ENCODE assay signal across 8 cellular contexts in the genomic region with DNA sequence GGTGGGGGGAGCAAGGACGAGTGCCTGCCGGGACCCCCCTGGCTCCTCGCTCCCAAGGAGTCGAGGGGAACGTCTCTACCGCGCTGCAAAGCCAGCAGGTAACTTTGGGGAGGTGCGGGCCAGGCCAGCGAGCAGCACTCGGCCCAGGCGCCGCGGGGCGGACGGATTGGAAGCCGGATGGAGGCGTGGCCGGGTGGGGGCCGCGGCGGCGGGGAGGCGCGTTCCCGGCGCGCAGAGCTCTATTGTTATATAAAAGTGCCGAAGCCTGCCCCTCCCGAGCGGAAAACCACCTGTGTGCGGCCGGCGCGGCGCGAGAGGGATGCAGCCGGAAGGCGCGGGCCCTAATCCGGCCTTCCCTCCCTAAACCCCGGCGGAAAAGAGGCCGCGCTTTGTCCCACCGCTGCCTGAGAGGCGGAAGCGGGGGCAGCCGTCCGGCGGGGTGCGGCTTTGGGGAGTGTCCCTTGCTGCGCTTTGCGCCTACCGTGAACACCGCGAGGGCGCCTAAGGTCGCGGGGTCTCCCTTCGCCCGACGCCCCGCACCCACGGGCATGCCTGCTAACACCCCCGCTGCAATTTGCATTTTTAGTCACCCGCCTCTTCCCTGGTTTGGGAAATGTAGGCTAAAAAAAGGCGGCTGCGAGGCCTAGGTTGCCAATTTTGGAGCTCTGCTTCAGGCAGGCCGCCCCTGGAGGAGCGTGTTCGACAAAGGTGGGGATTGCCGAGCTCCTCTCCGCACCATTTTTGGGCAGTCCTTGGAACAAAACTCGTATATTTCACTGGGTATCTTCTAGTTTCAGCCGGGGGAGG. TPM values are rescaled to one million over a fixed set of nuclear protein-coding genes. Genes with fewer than 3 reads are reported as not detected.
DNase-seq lines count a peak whose midpoint lies in the region; ATAC-seq lines count a peak whose summit lies in the region.

No MANE protein-coding gene starts in this region.

- H3K36me3 Mint-ChIP-seq in activated CD8-positive, alpha-beta T cell treated with anti-CD3 and anti-CD28 coated beads, Interleukin-2, amount 10 ng/mL, durations not matched to agents 7 days and 5 days (ENCODE audit: low read depth), result peaks cover 34% of the 10 kb centered on the region
- peaks cover 33% of the 10 kb centered on the region for H3K36me3 Mint-ChIP-seq in effector memory CD8-positive, alpha-beta T cell (ENCODE audit: insufficient read depth)

- peak overlapping the region; percentile 85 for H3K4me3 Mint-ChIP-seq in activated CD8-positive, alpha-beta T cell treated with anti-CD3 and anti-CD28 coated beads, Interleukin-2, amount 10 ng/mL, durations not matched to agents 7 days and 5 days
- H3K4me3 Mint-ChIP-seq in effector memory CD8-positive, alpha-beta T cell, result peak overlapping the region; percentile 87 to 97

- H3K27ac Mint-ChIP-seq in activated CD8-positive, alpha-beta T cell treated with anti-CD3 and anti-CD28 coated beads, Interleukin-2, amount 10 ng/mL, durations not matched to agents 7 days and 5 days, result peak overlapping the region; percentile 94
- peak overlapping the region; percentile 86 to 89 for H3K27ac Mint-ChIP-seq in effector memory CD8-positive, alpha-beta T cell

- H3K9me3 Mint-ChIP-seq in activated CD8-positive, alpha-beta T cell treated with anti-CD3 and anti-CD28 coated beads, Interleukin-2, amount 10 ng/mL, durations not matched to agents 7 days and 5 days (ENCODE audit: insufficient read depth), result no peaks in the 10 kb centered on the region
- no peaks in the 10 kb centered on the region for H3K9me3 Mint-ChIP-seq in effector memory CD8-positive, alpha-beta T cell

- peak; percentile 66 for DNase-seq in GF-D8 (lab: John Stamatoyannopoulos, UW)
- DNase-seq in NCI-H446 (lab: John Stamatoyannopoulos, UW), result peak; percentile 56 to 59
- peak; percentile 89 for DNase-seq in activated CD8-positive, alpha-beta T cell treated with anti-CD3 and anti-CD28 coated beads, Interleukin-2, amount 10 ng/mL, durations not matched to agents 7 days and 5 days
- DNase-seq in effector memory CD8-positive, alpha-beta T cell, result peak; percentile 60 to 67 (median 65)
- DNase-seq in mesenteric fat pad (ENCODE audit: low spot score), result peak; percentile 94
- DNase-seq in stimulated activated CD8-positive, alpha-beta memory T cell treated with anti-CD3 and anti-CD28 coated beads, Interleukin-15, amount 100 ng/mL, for 24 hours (ENCODE audit: low read depth), result peak; percentile 31
- DNase-seq in NCI-H1694 (lab: John Stamatoyannopoulos, UW), result no peak

- no peaks in the 10 kb centered on the region for H3K27me3 Mint-ChIP-seq in activated CD8-positive, alpha-beta T cell treated with anti-CD3 and anti-CD28 coated beads, Interleukin-2, amount 10 ng/mL, durations not matched to agents 7 days and 5 days (ENCODE audit: low read depth)
- no peaks in the 10 kb centered on the region for H3K27me3 Mint-ChIP-seq in effector memory CD8-positive, alpha-beta T cell

- peak; percentile 32 for ATAC-seq in HG02798 (IDR thresholded peaks at IDR 0.05; ENCODE audit: poor library complexity, unreplicated experiment)
- ATAC-seq in activated CD8-positive, alpha-beta T cell treated with anti-CD3 and anti-CD28 coated beads, Interleukin-2, amount 10 ng/mL, durations not matched to agents 7 days and 5 days, result peak; percentile 28
- ATAC-seq in effector memory CD8-positive, alpha-beta T cell (replicated peaks), result peak; percentile 39

- POLR2A ChIA-PET in activated CD8-positive, alpha-beta T cell treated with anti-CD3 and anti-CD28 coated beads, Interleukin-2, amount 10 ng/mL, durations not matched to agents 7 days and 5 days (lab: Charles Lee), result interaction anchor here (0.6 to 5.0 kb wide), 26 partner anchors 8 to 335 kb away, joined by 3 to 83 read pairs (median 4); partner anchors contain the start of gene GALNT4

- H3K4me1 Mint-ChIP-seq in activated CD8-positive, alpha-beta T cell treated with anti-CD3 and anti-CD28 coated beads, Interleukin-2, amount 10 ng/mL, durations not matched to agents 7 days and 5 days (ENCODE audit: low read depth), result peaks cover 30% of the 10 kb centered on the region
- H3K4me1 Mint-ChIP-seq in effector memory CD8-positive, alpha-beta T cell (ENCODE audit: low read depth in 2 of 2), result peaks cover 30 to 37% of the 10 kb centered on the region in 2 donors

- CTCF ChIA-PET in activated CD8-positive, alpha-beta T cell treated with anti-CD3 and anti-CD28 coated beads, Interleukin-2, amount 10 ng/mL, durations not matched to agents 7 days and 5 days (lab: Charles Lee), result interaction anchor here (0.9 to 5.7 kb wide), 12 partner anchors 8 to 336 kb away, joined by 3 to 53 read pairs (median 4); no protein-coding TSS in a partner anchor

RNA-seq across cellular contexts. Expression of gene DUSP6, which starts 1.7 kb away (rescaled TPM):
- 100 to 1,000 TPM; 116 to 119 TPM for total RNA-seq in activated CD8-positive, alpha-beta T cell treated with anti-CD3 and anti-CD28 coated beads, Interleukin-2, amount 10 ng/mL, durations not matched to agents 7 days and 5 days
- 153 TPM for total RNA-seq in mesenteric fat pad
